8 cellular contexts compared by ENCODE assay signal in the genomic region with DNA sequence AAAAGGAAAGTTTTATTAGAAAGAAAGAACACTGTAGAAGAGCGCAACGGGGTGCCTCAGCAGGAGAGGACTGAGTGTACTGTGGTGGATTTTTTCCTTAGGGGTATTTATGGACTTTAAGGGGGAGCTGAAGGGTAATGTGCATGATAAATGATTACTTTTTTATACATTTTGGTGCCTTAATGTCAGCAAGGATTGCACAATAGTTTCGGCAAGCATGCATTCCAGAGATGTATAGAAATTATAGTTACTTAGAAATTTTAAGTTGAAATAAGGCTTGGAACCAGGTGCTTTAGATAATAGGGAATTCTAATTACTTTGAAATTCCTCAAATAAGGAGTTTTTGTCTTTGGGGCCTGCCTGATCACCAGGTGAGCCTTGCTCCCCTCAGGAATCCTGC. TPM values are rescaled to one million over a fixed set of nuclear protein-coding genes. Genes with fewer than 3 reads are reported as not detected.
"Had no signal": no experiment of that assay in that cellular context is flagged by ENCODE, and none has a peak within 500 bp of the region (broad histone marks: within the 10 kb centered on the region; RNA-seq: fewer than 3 reads in every experiment).

No MANE protein-coding gene starts in this region.

- H3K4me1 Mint-ChIP-seq: IgD-negative memory B cell had no signal

- ATAC-seq: HepG2, K562 had no signal

- H3K36me3 Mint-ChIP-seq: IgD-negative memory B cell had no signal

- H3K27ac Mint-ChIP-seq: IgD-negative memory B cell had no signal

- H3K4me3 ChIP-seq: K562 had no signal

- H3K4me3 Mint-ChIP-seq: IgD-negative memory B cell had no signal

- H3K27ac ChIP-seq: HL-60 had no signal

- DNase-seq: KBM-7, KG1 had no signal

RNA-seq across cellular contexts. Expression of gene SERPINA7, which starts 30.5 kb away (rescaled TPM):
- total RNA-seq: HT-29, HT1080, K562 had no signal
- polyA plus RNA-seq: IgD-negative memory B cell, K562 had no signal
